ENCODE assay signal across 11 cellular contexts in genomic region chr1:155946633-155947219, GRCh38. TPM values are rescaled to one million over a fixed set of nuclear protein-coding genes. Genes with fewer than 3 reads are reported as not detected.
A peak's percentile ranks its signal among the peaks of the same experiment; 100 is the strongest.
DNase-seq lines count a peak whose midpoint lies in the region; ATAC-seq, FAIRE-seq and TF ChIP-seq lines count a peak whose summit lies in the region.
"Had no signal": no experiment of that assay in that cellular context is flagged by ENCODE, and none has a peak within 500 bp of the region (broad histone marks: within the 10 kb centered on the region; RNA-seq: fewer than 3 reads in every experiment).

No MANE protein-coding gene starts in this region.

- RAD21 ChIA-PET in GM12878 (lab: Charles Lee; ENCODE audit: unreplicated experiment), result interaction anchor here (0.7 to 4.4 kb wide), 15 partner anchors 9 to 180 kb away, joined by 3 to 130 read pairs (median 4); partner anchors contain the start of genes ARHGEF2 and KHDC4

- no peak overlapping the region for H3K4me3 Mint-ChIP-seq in activated naive CD4-positive, alpha-beta T cell treated with anti-CD3 and anti-CD28 coated beads for 36 hours

- H3K27me3 ChIP-seq in GM12878 (replicated peaks in 1 of 2; ENCODE audit: control insufficient read depth in 2 of 2, insufficient read depth in 2 of 2, low read length in 1 of 2), result no peaks in the 10 kb centered on the region
- H3K27me3 ChIP-seq in SJCRH30, result no peaks in the 10 kb centered on the region
- no peaks in the 10 kb centered on the region for H3K27me3 ChIP-seq in GM23248 (replicated peaks; ENCODE audit: insufficient read depth)
- H3K27me3 ChIP-seq: BE2C, suprapubic skin had no signal

- H3K4me3 ChIP-seq in GM12878 (peak overlapping the region; percentile 12), SJCRH30 (no peak overlapping the region), GM23248 (no peak overlapping the region)
- H3K4me3 ChIP-seq: suprapubic skin had no signal

- in situ Hi-C loops in GM12878 (cut with MboI) (no loop called here), GM23248 (cut with MboI) (no loop called here)

- H3F3A ChIP-seq in GM23248 (ENCODE audit: insufficient read depth), result peaks cover 55% of the 10 kb centered on the region

- H3K9me3 Mint-ChIP-seq in activated naive CD4-positive, alpha-beta T cell treated with anti-CD3 and anti-CD28 coated beads for 36 hours, result no peaks in the 10 kb centered on the region

- TF ChIP-seq POLR2A in GM12878 (IDR thresholded peaks at IDR 0.05; ENCODE audit: low read depth, low read length), result no peak

- BruUV-seq in GM12878 (replicated peaks; lab: Mats Ljungman, UMichigan), result no TSS peak

- H3K9me3 ChIP-seq in GM12878 (replicated peaks; ENCODE audit: control insufficient read depth, insufficient read depth, low read length) (no peaks in the 10 kb centered on the region), SJCRH30 (replicated peaks) (no peaks in the 10 kb centered on the region), GM23248 (ENCODE audit: low read depth) (no peaks in the 10 kb centered on the region)
- H3K9me3 ChIP-seq: BE2C, suprapubic skin had no signal

- H3K4me1 Mint-ChIP-seq in activated naive CD4-positive, alpha-beta T cell treated with anti-CD3 and anti-CD28 coated beads for 36 hours (ENCODE audit: low read depth), result peaks cover 56% of the 10 kb centered on the region

- CTCF ChIA-PET in activated naive CD4-positive, alpha-beta T cell treated with anti-CD3 and anti-CD28 coated beads for 36 hours (lab: Charles Lee), result interaction anchor here (1.0 to 2.2 kb wide), 4 partner anchors 9 to 42 kb away, joined by 3 to 7 read pairs (median 4); partner anchors contain the start of gene ARHGEF2
- CTCF ChIA-PET in GM12878 (lab: Yijun Ruan, JAX), result interaction anchor here (1.0 to 5.0 kb wide), 13 partner anchors 9 to 150 kb away, joined by 3 to 44 read pairs (median 7); partner anchors contain the start of gene ARHGEF2

- TF ChIP-seq CTCF in GM12878 (IDR thresholded peaks at IDR 0.05 in 2 of 3, conservative IDR thresholded peaks at IDR 0.05 in 1 of 3; ENCODE audit: control insufficient read depth in 2 of 3, extremely low read depth in 1 of 3, insufficient read depth in 1 of 3, low read depth in 3 of 3, low read length in 3 of 3), result no peak

- TF ChIP-seq EP300 in GM12878 (IDR thresholded peaks at IDR 0.05; ENCODE audit: borderline replicate concordance in 1 of 2, control insufficient read depth in 1 of 2, low read depth in 2 of 2, low read length in 2 of 2), result no peak; a peak in 1 of 4 replicates

- no peak for TF ChIP-seq RAD21 in GM12878 (IDR thresholded peaks at IDR 0.05; ENCODE audit: insufficient read depth, low read depth, low read length)

- SMC1A ChIA-PET in GM12878 (lab: Charles Lee; ENCODE audit: uncharacterized antibody, unreplicated experiment), result interaction anchor here (1.1 to 5.1 kb wide), 9 partner anchors 8 to 86 kb away, joined by 4 to 133 read pairs (median 11); partner anchors contain the start of genes ARHGEF2, KHDC4 and SYT11

- H3K79me2 ChIP-seq in GM12878 (ENCODE audit: control insufficient read depth, insufficient read depth, low read length), result no peaks in the 10 kb centered on the region
- H3K79me2 ChIP-seq in GM23248 (ENCODE audit: insufficient read depth), result peaks cover 9% of the 10 kb centered on the region

- POLR2A ChIA-PET in GM12878 (lab: Charles Lee), result interaction anchor here (0.6 to 10.8 kb wide), 7 partner anchors 10 to 341 kb away, joined by 4 to 273 read pairs (median 7); partner anchors contain the start of genes ARHGEF2, KHDC4 and SYT11

- H2AFZ ChIP-seq in GM12878 (ENCODE audit: control insufficient read depth, low read depth, low read length) (no peak overlapping the region), GM23248 (no peak overlapping the region)

- H3K27ac ChIP-seq in GM12878 (ENCODE audit: control insufficient read depth, insufficient read depth) (peak overlapping the region; percentile 79), temporal lobe (ENCODE audit: low read depth, low read length) (peak overlapping the region; percentile 13), SJCRH30 (no peak overlapping the region), GM23248 (no peak overlapping the region)
- H3K27ac ChIP-seq: suprapubic skin had no signal

- H4K20me1 ChIP-seq in GM12878 (ENCODE audit: control insufficient read depth, insufficient read depth) (no peaks in the 10 kb centered on the region), GM23248 (ENCODE audit: insufficient read depth) (no peaks in the 10 kb centered on the region)

- no peaks in the 10 kb centered on the region for H3K9me2 ChIP-seq in GM23248 (ENCODE audit: insufficient read depth)

- DNase-seq in activated naive CD4-positive, alpha-beta T cell treated with anti-CD3 and anti-CD28 coated beads for 36 hours, result no peak
- DNase-seq in activated naive CD4-positive, alpha-beta T cell treated with Interleukin-2 at 50 U/mL for 16 hours, result no peak
- no peak for DNase-seq in GM12878 (ENCODE audit: low read depth, low spot score)
- no peak for DNase-seq in SJCRH30
- no peak for DNase-seq in GM23248
- DNase-seq in activated gamma-delta T cell (lab: John Stamatoyannopoulos, UW), result no peak
- DNase-seq: BE2C had no signal

- WGBS in GM12878 (ENCODE audit: insufficient coverage, insufficient replicate concordance, low lambda C conversion rate, missing lambda C conversion rate), result 24% methylated on average over 8 of the region's 8 CpGs
- 87 to 89% methylated on average over 8 of the region's 8 CpGs for WGBS in GM23248 (ENCODE audit: low coverage in 1 of 2, low lambda C conversion rate in 2 of 2, missing lambda C conversion rate in 2 of 2), 2 experiments

- peaks cover 41% of the 10 kb centered on the region for H3K36me3 Mint-ChIP-seq in activated naive CD4-positive, alpha-beta T cell treated with anti-CD3 and anti-CD28 coated beads for 36 hours (ENCODE audit: low read depth)

- FAIRE-seq in GM12878 (lab: Jason Lieb, UNC), result no peak

- H3K36me3 ChIP-seq in GM12878 (ENCODE audit: control insufficient read depth in 2 of 2, insufficient read depth in 2 of 2, low read length in 1 of 2) (peaks cover 26 to 27% of the 10 kb centered on the region in 2 experiments; a peak in 3 of 4 replicates), SJCRH30 (peaks cover 57% of the 10 kb centered on the region), GM23248 (ENCODE audit: low read depth) (peaks cover 52% of the 10 kb centered on the region)

- H3K4me2 ChIP-seq in GM12878 (ENCODE audit: control insufficient read depth, insufficient read depth), result peak overlapping the region; percentile 97
- H3K4me2 ChIP-seq in GM23248 (ENCODE audit: unreplicated experiment), result no peak overlapping the region

- no peaks in the 10 kb centered on the region for H3K27me3 Mint-ChIP-seq in activated naive CD4-positive, alpha-beta T cell treated with anti-CD3 and anti-CD28 coated beads for 36 hours (ENCODE audit: low read depth)

- peak; percentile 9 for ATAC-seq in HG03354 (IDR thresholded peaks at IDR 0.05; ENCODE audit: poor library complexity, severe bottlenecking, unreplicated experiment)
- ATAC-seq in GM12878, result peak; percentile 49

- intact Hi-C loops in activated naive CD4-positive, alpha-beta T cell treated with anti-CD3 and anti-CD28 coated beads for 36 hours (cut with micrococcal nuclease), result loop anchor here (1.0 to 10.0 kb wide), 4 partner anchors 8 to 278 kb away; partner anchors contain the start of gene KHDC4
- intact Hi-C loops in GM12878 (cut with micrococcal nuclease; ENCODE audit: unreplicated experiment), result loop anchor here (2.0 kb wide), 1 partner anchor 30 kb away; no protein-coding TSS in a partner anchor

- H3K4me1 ChIP-seq in GM12878 (ENCODE audit: control insufficient read depth, insufficient read depth, low read length) (peaks cover 50% of the 10 kb centered on the region), SJCRH30 (peaks cover 14% of the 10 kb centered on the region), GM23248 (ENCODE audit: insufficient read depth) (no peaks in the 10 kb centered on the region)
- H3K4me1 ChIP-seq: BE2C had no signal

- H3K27ac Mint-ChIP-seq in activated naive CD4-positive, alpha-beta T cell treated with anti-CD3 and anti-CD28 coated beads for 36 hours, result peak overlapping the region; percentile 99

- H3K9ac ChIP-seq in GM12878 (ENCODE audit: control insufficient read depth, insufficient read depth, low read length) (peak overlapping the region; percentile 27; the same call in 1 of the 2 replicates), GM23248 (no peak overlapping the region)

RNA-seq across cellular contexts. Expression of gene RXFP4, which starts 5.3 kb away (rescaled TPM):
- total RNA-seq in activated naive CD4-positive, alpha-beta T cell treated with anti-CD3 and anti-CD28 coated beads for 36 hours, result under 1 TPM in 1 of 2 experiments, not detected in 1; 0.29 TPM
- 0.56 TPM in 1 of 2 replicates, not detected in the other for total RNA-seq in GM12878 (2013; cell fraction: nucleolus; rRNA removed)
- total RNA-seq in GM12878 (2014; rRNA removed) (0.40 TPM in 1 of 2 replicates, not detected in the other), GM12878 (2014; rRNA removed; fragmentation: Illumina TruSeq; extraction: Trizol) (not detected in 2 replicates), GM12878 (2021) (not detected in 2 replicates), temporal lobe (not detected)
- not detected for polyA plus RNA-seq in GM12878 (2011; ENCODE audit: low read depth)
- polyA plus RNA-seq in GM12878 (2011; rRNA removed) (not detected in 2 replicates), GM12878 (2014; fragmentation: Illumina TruSeq; extraction: Trizol) (not detected in 2 replicates), GM12878 (2014; fragmentation: Nextera tagmentation; extraction: Ambion mirVana) (not detected), GM12878 (2014; rRNA removed) (0.10 and 0.16 TPM in 2 replicates), GM12878 (2016; fragmentation: Nextera tagmentation; extraction: Ambion mirVana) (under 1 TPM in 1 of 2 experiments, not detected in 1; 0.39 TPM), GM23248 (2016; fragmentation: Nextera tagmentation; extraction: Ambion mirVana) (0.20 and 0.39 TPM in 2 replicates)
- polyA plus RNA-seq in GM12878 (2011; cell fraction: cytosol; rRNA removed), result 0.04 and 0.05 TPM in 2 replicates
- polyA plus RNA-seq in GM12878 (2011; cell fraction: nucleus; rRNA removed), result 0.10 and 0.12 TPM in 2 replicates
- polyA plus RNA-seq in GM12878 (2012), result 0.11 and 0.12 TPM in 2 replicates
- polyA minus RNA-seq in GM12878 (2011; rRNA and poly(A)+ RNA removed), result 0.62 TPM in 1 of 2 replicates, not detected in the other
- not detected in 2 replicates for polyA minus RNA-seq in GM12878 (2011; cell fraction: cytosol; rRNA and poly(A)+ RNA removed)
- 0.67 and 1.1 TPM in 2 replicates for polyA minus RNA-seq in GM12878 (2011; cell fraction: nucleus; rRNA and poly(A)+ RNA removed)
- total RNA-seq in SJCRH30 (2014; rRNA removed; shearing (Covaris generic)), result 0.08 TPM in 1 of 2 replicates, not detected in the other
- not detected in 2 replicates for total RNA-seq in GM23248 (2014; rRNA removed; shearing (Covaris generic))
- total RNA-seq: skeletal muscle tissue, suprapubic skin had no signal

RNA-seq across cellular contexts. Expression of gene KHDC4, which starts 12.5 kb away (rescaled TPM):
- total RNA-seq in activated naive CD4-positive, alpha-beta T cell treated with anti-CD3 and anti-CD28 coated beads for 36 hours, result 10 to 100 TPM; 82.3 to 87.2 TPM
- 216 and 221 TPM in 2 replicates for total RNA-seq in GM12878 (2013; cell fraction: nucleolus; rRNA removed)
- total RNA-seq in GM12878 (2014; rRNA removed), result 40.8 and 42.1 TPM in 2 replicates
- 42.8 and 44.4 TPM in 2 replicates for total RNA-seq in GM12878 (2014; rRNA removed; fragmentation: Illumina TruSeq; extraction: Trizol)
- 40.5 and 41.1 TPM in 2 replicates for total RNA-seq in GM12878 (2021)
- polyA plus RNA-seq in GM12878 (2011; ENCODE audit: low read depth), result 33.9 TPM
- 109 and 120 TPM in 2 replicates for polyA plus RNA-seq in GM12878 (2011; rRNA removed)
- 83.7 and 84.8 TPM in 2 replicates for polyA plus RNA-seq in GM12878 (2011; cell fraction: cytosol; rRNA removed)
- polyA plus RNA-seq in GM12878 (2011; cell fraction: nucleus; rRNA removed), result 141 and 162 TPM in 2 replicates
- 33.4 and 38.1 TPM in 2 replicates for polyA plus RNA-seq in GM12878 (2012)
- 47.8 and 62.4 TPM in 2 replicates for polyA plus RNA-seq in GM12878 (2014; fragmentation: Illumina TruSeq; extraction: Trizol)
- 10 to 100 TPM; 11.7 to 15.1 TPM for polyA plus RNA-seq in GM12878 (2014; fragmentation: Nextera tagmentation; extraction: Ambion mirVana)
- 58.2 and 70.5 TPM in 2 replicates for polyA plus RNA-seq in GM12878 (2014; rRNA removed)
- polyA plus RNA-seq in GM12878 (2016; fragmentation: Nextera tagmentation; extraction: Ambion mirVana), result 10 to 100 TPM; 39.5 to 46.9 TPM
- 90.9 and 110 TPM in 2 replicates for polyA minus RNA-seq in GM12878 (2011; rRNA and poly(A)+ RNA removed)
- 37.3 and 41.2 TPM in 2 replicates for polyA minus RNA-seq in GM12878 (2011; cell fraction: cytosol; rRNA and poly(A)+ RNA removed)
- polyA minus RNA-seq in GM12878 (2011; cell fraction: nucleus; rRNA and poly(A)+ RNA removed), result 77.4 and 88.9 TPM in 2 replicates
- total RNA-seq in temporal lobe, result 24.8 TPM
- 36.4 and 52.1 TPM in 2 replicates for total RNA-seq in SJCRH30 (2014; rRNA removed; shearing (Covaris generic))
- total RNA-seq in GM23248 (2014; rRNA removed; shearing (Covaris generic)), result 24.2 TPM in 2 replicates
- 25.3 and 27.8 TPM in 2 replicates for polyA plus RNA-seq in GM23248 (2016; fragmentation: Nextera tagmentation; extraction: Ambion mirVana)

RNA-seq across cellular contexts. Expression of gene ARHGEF2, which starts 31.6 kb away (rescaled TPM):
- total RNA-seq in activated naive CD4-positive, alpha-beta T cell treated with anti-CD3 and anti-CD28 coated beads for 36 hours, result 100 to 1,000 TPM; 154 to 159 TPM
- total RNA-seq in GM12878 (2013; cell fraction: nucleolus; rRNA removed), result 184 and 208 TPM in 2 replicates
- total RNA-seq in GM12878 (2014; rRNA removed), result 71.2 and 84.4 TPM in 2 replicates
- total RNA-seq in GM12878 (2014; rRNA removed; fragmentation: Illumina TruSeq; extraction: Trizol), result 40.4 and 44.9 TPM in 2 replicates
- total RNA-seq in GM12878 (2021), result 113 and 116 TPM in 2 replicates
- polyA plus RNA-seq in GM12878 (2011; ENCODE audit: low read depth), result 23.2 TPM
- polyA plus RNA-seq in GM12878 (2011; rRNA removed), result 48.7 and 88.1 TPM in 2 replicates
- 48.3 and 60.5 TPM in 2 replicates for polyA plus RNA-seq in GM12878 (2011; cell fraction: cytosol; rRNA removed)
- polyA plus RNA-seq in GM12878 (2011; cell fraction: nucleus; rRNA removed), result 206 and 248 TPM in 2 replicates
- 53.2 and 56.8 TPM in 2 replicates for polyA plus RNA-seq in GM12878 (2012)
- polyA plus RNA-seq in GM12878 (2014; fragmentation: Illumina TruSeq; extraction: Trizol), result 64.4 and 80.8 TPM in 2 replicates
- 10 to 100 TPM in 1 of 2 experiments, 1 to 10 TPM in 1; 8.1 to 10.6 TPM for polyA plus RNA-seq in GM12878 (2014; fragmentation: Nextera tagmentation; extraction: Ambion mirVana)
- 87.0 and 89.9 TPM in 2 replicates for polyA plus RNA-seq in GM12878 (2014; rRNA removed)
- polyA plus RNA-seq in GM12878 (2016; fragmentation: Nextera tagmentation; extraction: Ambion mirVana), result 10 to 100 TPM; 57.1 to 58.9 TPM
- 109 and 114 TPM in 2 replicates for polyA minus RNA-seq in GM12878 (2011; rRNA and poly(A)+ RNA removed)
- polyA minus RNA-seq in GM12878 (2011; cell fraction: cytosol; rRNA and poly(A)+ RNA removed), result 29.7 and 31.8 TPM in 2 replicates
- 67.3 and 125 TPM in 2 replicates for polyA minus RNA-seq in GM12878 (2011; cell fraction: nucleus; rRNA and poly(A)+ RNA removed)
- 86.5 TPM for total RNA-seq in temporal lobe
- total RNA-seq in SJCRH30 (2014; rRNA removed; shearing (Covaris generic)), result 152 and 167 TPM in 2 replicates
- 136 and 139 TPM in 2 replicates for total RNA-seq in GM23248 (2014; rRNA removed; shearing (Covaris generic))
- 76.7 and 77.7 TPM in 2 replicates for polyA plus RNA-seq in GM23248 (2016; fragmentation: Nextera tagmentation; extraction: Ambion mirVana)

RNA-seq across cellular contexts. Expression of gene RIT1, which starts 35.6 kb away (rescaled TPM):
- total RNA-seq in activated naive CD4-positive, alpha-beta T cell treated with anti-CD3 and anti-CD28 coated beads for 36 hours, result 10 to 100 TPM; 17.1 to 21.3 TPM
- 34.5 and 36.9 TPM in 2 replicates for total RNA-seq in GM12878 (2013; cell fraction: nucleolus; rRNA removed)
- total RNA-seq in GM12878 (2014; rRNA removed), result 6.8 and 10.6 TPM in 2 replicates
- total RNA-seq in GM12878 (2014; rRNA removed; fragmentation: Illumina TruSeq; extraction: Trizol), result 12.5 and 13.0 TPM in 2 replicates
- total RNA-seq in GM12878 (2021), result 13.1 and 16.7 TPM in 2 replicates
- 12.1 TPM for polyA plus RNA-seq in GM12878 (2011; ENCODE audit: low read depth)
- 61.5 and 77.0 TPM in 2 replicates for polyA plus RNA-seq in GM12878 (2011; rRNA removed)
- polyA plus RNA-seq in GM12878 (2011; cell fraction: cytosol; rRNA removed), result 34.2 and 49.2 TPM in 2 replicates
- polyA plus RNA-seq in GM12878 (2011; cell fraction: nucleus; rRNA removed), result 30.1 and 40.6 TPM in 2 replicates
- polyA plus RNA-seq in GM12878 (2012), result 12.2 and 18.3 TPM in 2 replicates
- polyA plus RNA-seq in GM12878 (2014; fragmentation: Illumina TruSeq; extraction: Trizol), result 13.9 and 16.5 TPM in 2 replicates
- 10 to 100 TPM; 25.2 to 30.3 TPM for polyA plus RNA-seq in GM12878 (2014; fragmentation: Nextera tagmentation; extraction: Ambion mirVana)
- 11.0 and 12.0 TPM in 2 replicates for polyA plus RNA-seq in GM12878 (2014; rRNA removed)
- polyA plus RNA-seq in GM12878 (2016; fragmentation: Nextera tagmentation; extraction: Ambion mirVana), result 10 to 100 TPM; 12.4 to 13.6 TPM
- 52.5 and 66.0 TPM in 2 replicates for polyA minus RNA-seq in GM12878 (2011; rRNA and poly(A)+ RNA removed)
- polyA minus RNA-seq in GM12878 (2011; cell fraction: cytosol; rRNA and poly(A)+ RNA removed), result 12.6 and 21.1 TPM in 2 replicates
- polyA minus RNA-seq in GM12878 (2011; cell fraction: nucleus; rRNA and poly(A)+ RNA removed), result 10.4 and 20.4 TPM in 2 replicates
- total RNA-seq in temporal lobe, result 22.6 TPM
- 19.4 and 26.0 TPM in 2 replicates for total RNA-seq in SJCRH30 (2014; rRNA removed; shearing (Covaris generic))
- total RNA-seq in GM23248 (2014; rRNA removed; shearing (Covaris generic)), result 29.7 and 32.4 TPM in 2 replicates
- 30.5 and 33.1 TPM in 2 replicates for polyA plus RNA-seq in GM23248 (2016; fragmentation: Nextera tagmentation; extraction: Ambion mirVana)

Comparison
In these comparisons a context has a peak if more than half of its experiments do, and no peak if none do; other contexts are left out.
1. H3K27ac ChIP-seq: peak in GM12878 (single experiment) and temporal lobe (single experiment); none in SJCRH30 (single experiment) and GM23248 (single experiment).